Comparison of ENCODE assay signal across 8 cellular contexts in the genomic region with DNA sequence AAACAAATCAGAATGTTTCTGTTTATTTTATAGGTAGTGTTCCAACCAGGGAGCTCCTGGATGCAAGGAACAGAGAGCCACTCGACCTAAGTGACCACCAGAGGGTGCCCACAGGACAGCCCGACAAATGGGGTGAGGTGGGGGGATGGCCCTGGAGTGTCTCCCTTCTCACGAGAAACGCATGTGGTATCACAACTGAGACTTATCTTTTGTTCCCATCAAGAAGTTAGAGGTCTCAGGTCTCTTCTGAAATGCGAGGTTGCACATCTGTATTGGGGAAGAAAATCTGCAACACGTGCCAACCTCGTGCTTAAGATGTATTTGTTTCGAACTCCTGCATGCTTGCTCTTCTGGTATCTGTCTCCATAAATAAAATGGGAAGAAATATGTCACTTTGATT.
DNase-seq lines count a peak whose midpoint lies in the region; ATAC-seq and TF ChIP-seq lines count a peak whose summit lies in the region.

No MANE protein-coding gene starts in this region.

- POLR2A ChIA-PET in naive thymus-derived CD8-positive, alpha-beta T cell (lab: Charles Lee): no interaction called here

- DNase-seq in COR-L47 (lab: John Stamatoyannopoulos, UW) (peak; percentile 43), HFF-Myc (ENCODE audit: extremely low read depth, low read depth) (no peak), NCI-H774 (lab: John Stamatoyannopoulos, UW) (no peak)
- no peak for DNase-seq in activated T-helper 2 cell treated with anti-CD3 and anti-CD28 coated beads, Interferon-gamma antibody, Interleukin-2, Interleukin-4, amounts not matched to agents 10 μg/mL and 5 μg/mL and 100 μg/mL, durations not matched to agents 14 hours and 24 hours and 36 hours (ENCODE audit: low spot score)
- DNase-seq in naive thymus-derived CD8-positive, alpha-beta T cell: no peak

- intact Hi-C loops in activated T-helper 2 cell treated with anti-CD3 and anti-CD28 coated beads, Interferon-gamma antibody, Interleukin-2, Interleukin-4, amounts not matched to agents 10 μg/mL and 5 μg/mL and 100 μg/mL, durations not matched to agents 14 hours and 24 hours and 36 hours (cut with micrococcal nuclease): loop anchor here (1.0 kb wide), 1 partner anchor 221 kb away; no protein-coding TSS in a partner anchor

- peaks cover 2% of the 10 kb centered on the region for H3K36me3 Mint-ChIP-seq in activated T-helper 2 cell treated with anti-CD3 and anti-CD28 coated beads, Interferon-gamma antibody, Interleukin-2, Interleukin-4, amounts not matched to agents 10 μg/mL and 5 μg/mL and 100 μg/mL, durations not matched to agents 14 hours and 24 hours and 36 hours (ENCODE audit: low read depth)
- peaks cover 0 to 6% (median 0%) of the 10 kb centered on the region in 3 donors for H3K36me3 Mint-ChIP-seq in naive thymus-derived CD8-positive, alpha-beta T cell

- no peak overlapping the region for H3K27ac ChIP-seq in liver (ENCODE audit: low read depth in 1 of 2, low read length in 2 of 2)

- peak; percentile 80 to 91 for TF ChIP-seq RAD21 in liver (IDR thresholded peaks at IDR 0.05)

- H3K4me3 ChIP-seq in HFF-Myc (replicated peaks; ENCODE audit: low read depth, low read length) (no peak overlapping the region), liver (ENCODE audit: low read depth in 1 of 3, low read length in 3 of 3) (no peak overlapping the region)

- H3K36me3 ChIP-seq in liver (ENCODE audit: control insufficient read depth in 4 of 4, insufficient read depth in 3 of 4, low read depth in 1 of 4, low read length in 3 of 4): no peaks in the 10 kb centered on the region

- no peaks in the 10 kb centered on the region for H3K9me3 ChIP-seq in liver (ENCODE audit: control insufficient read depth in 4 of 4, low read length in 3 of 4)

- peaks cover 11% of the 10 kb centered on the region for H3K9me3 Mint-ChIP-seq in activated T-helper 2 cell treated with anti-CD3 and anti-CD28 coated beads, Interferon-gamma antibody, Interleukin-2, Interleukin-4, amounts not matched to agents 10 μg/mL and 5 μg/mL and 100 μg/mL, durations not matched to agents 14 hours and 24 hours and 36 hours
- H3K9me3 Mint-ChIP-seq in naive thymus-derived CD8-positive, alpha-beta T cell: peaks cover 0 to 14% (median 3%) of the 10 kb centered on the region in 9 donors

- ATAC-seq in HG03196 (IDR thresholded peaks at IDR 0.05; ENCODE audit: unreplicated experiment) (no peak), GM19023 (IDR thresholded peaks at IDR 0.05; ENCODE audit: unreplicated experiment) (no peak)
- no peak for ATAC-seq in naive thymus-derived CD8-positive, alpha-beta T cell

- H3K27me3 ChIP-seq in liver (ENCODE audit: control insufficient read depth in 4 of 4, insufficient read depth in 4 of 4, low read length in 3 of 4): no peaks in the 10 kb centered on the region

- TF ChIP-seq CTCF in HFF-Myc (IDR thresholded peaks at IDR 0.05; ENCODE audit: low read depth, low read length, missing control alignments) (peak; percentile 73), liver (IDR thresholded peaks at IDR 0.05; ENCODE audit: low read depth, low read length, missing input control) (peak; percentile 57)

- H3K27ac Mint-ChIP-seq in activated T-helper 2 cell treated with anti-CD3 and anti-CD28 coated beads, Interferon-gamma antibody, Interleukin-2, Interleukin-4, amounts not matched to agents 10 μg/mL and 5 μg/mL and 100 μg/mL, durations not matched to agents 14 hours and 24 hours and 36 hours: peak overlapping the region; percentile 18
- no peak overlapping the region for H3K27ac Mint-ChIP-seq in naive thymus-derived CD8-positive, alpha-beta T cell

- H3K4me1 ChIP-seq in liver (ENCODE audit: control insufficient read depth in 4 of 4, insufficient read depth in 4 of 4, low read length in 3 of 4): no peaks in the 10 kb centered on the region

- H3K4me3 Mint-ChIP-seq in activated T-helper 2 cell treated with anti-CD3 and anti-CD28 coated beads, Interferon-gamma antibody, Interleukin-2, Interleukin-4, amounts not matched to agents 10 μg/mL and 5 μg/mL and 100 μg/mL, durations not matched to agents 14 hours and 24 hours and 36 hours (ENCODE audit: low read depth): no peak overlapping the region
- H3K4me3 Mint-ChIP-seq in naive thymus-derived CD8-positive, alpha-beta T cell: no peak overlapping the region

- no peak overlapping the region for H3K9ac ChIP-seq in liver (ENCODE audit: low read depth in 1 of 2, low read length in 2 of 2)

- H3K4me1 Mint-ChIP-seq in activated T-helper 2 cell treated with anti-CD3 and anti-CD28 coated beads, Interferon-gamma antibody, Interleukin-2, Interleukin-4, amounts not matched to agents 10 μg/mL and 5 μg/mL and 100 μg/mL, durations not matched to agents 14 hours and 24 hours and 36 hours (ENCODE audit: low read depth): peaks cover 26% of the 10 kb centered on the region
- peaks cover 3 to 7% (median 3%) of the 10 kb centered on the region in 4 donors for H3K4me1 Mint-ChIP-seq in naive thymus-derived CD8-positive, alpha-beta T cell

- 34% methylated on average over 8 of the region's 8 CpGs for WGBS in liver

- peaks cover 1% of the 10 kb centered on the region for H3K27me3 Mint-ChIP-seq in activated T-helper 2 cell treated with anti-CD3 and anti-CD28 coated beads, Interferon-gamma antibody, Interleukin-2, Interleukin-4, amounts not matched to agents 10 μg/mL and 5 μg/mL and 100 μg/mL, durations not matched to agents 14 hours and 24 hours and 36 hours (ENCODE audit: low read depth)
- H3K27me3 Mint-ChIP-seq in naive thymus-derived CD8-positive, alpha-beta T cell: peaks cover 4 to 23% (median 17%) of the 10 kb centered on the region in 5 donors

TF ChIP-seq in liver, 16 proteins besides CTCF, POLR2A, EP300 and RAD21:
- TF ChIP-seq MAX (IDR thresholded peaks at IDR 0.05) (no peak), SP1 (IDR thresholded peaks at IDR 0.05) (no peak), NR2F2 (IDR thresholded peaks at IDR 0.05) (no peak), GABPA (IDR thresholded peaks at IDR 0.05 in 1 of 2, conservative IDR thresholded peaks at IDR 0.05 in 1 of 2) (no peak), EGR1 (IDR thresholded peaks at IDR 0.05; ENCODE audit: low read depth in 2 of 2) (no peak), FOXA2 (IDR thresholded peaks at IDR 0.05) (no peak), TAF1 (conservative IDR thresholded peaks at IDR 0.05) (no peak), ZBTB33 (IDR thresholded peaks at IDR 0.05) (no peak), HNF4A (conservative IDR thresholded peaks at IDR 0.05) (no peak), RXRA (IDR thresholded peaks at IDR 0.05) (no peak), FOXA1 (IDR thresholded peaks at IDR 0.05) (no peak), JUND (IDR thresholded peaks at IDR 0.05) (no peak)
- TF ChIP-seq, protein P1, sequence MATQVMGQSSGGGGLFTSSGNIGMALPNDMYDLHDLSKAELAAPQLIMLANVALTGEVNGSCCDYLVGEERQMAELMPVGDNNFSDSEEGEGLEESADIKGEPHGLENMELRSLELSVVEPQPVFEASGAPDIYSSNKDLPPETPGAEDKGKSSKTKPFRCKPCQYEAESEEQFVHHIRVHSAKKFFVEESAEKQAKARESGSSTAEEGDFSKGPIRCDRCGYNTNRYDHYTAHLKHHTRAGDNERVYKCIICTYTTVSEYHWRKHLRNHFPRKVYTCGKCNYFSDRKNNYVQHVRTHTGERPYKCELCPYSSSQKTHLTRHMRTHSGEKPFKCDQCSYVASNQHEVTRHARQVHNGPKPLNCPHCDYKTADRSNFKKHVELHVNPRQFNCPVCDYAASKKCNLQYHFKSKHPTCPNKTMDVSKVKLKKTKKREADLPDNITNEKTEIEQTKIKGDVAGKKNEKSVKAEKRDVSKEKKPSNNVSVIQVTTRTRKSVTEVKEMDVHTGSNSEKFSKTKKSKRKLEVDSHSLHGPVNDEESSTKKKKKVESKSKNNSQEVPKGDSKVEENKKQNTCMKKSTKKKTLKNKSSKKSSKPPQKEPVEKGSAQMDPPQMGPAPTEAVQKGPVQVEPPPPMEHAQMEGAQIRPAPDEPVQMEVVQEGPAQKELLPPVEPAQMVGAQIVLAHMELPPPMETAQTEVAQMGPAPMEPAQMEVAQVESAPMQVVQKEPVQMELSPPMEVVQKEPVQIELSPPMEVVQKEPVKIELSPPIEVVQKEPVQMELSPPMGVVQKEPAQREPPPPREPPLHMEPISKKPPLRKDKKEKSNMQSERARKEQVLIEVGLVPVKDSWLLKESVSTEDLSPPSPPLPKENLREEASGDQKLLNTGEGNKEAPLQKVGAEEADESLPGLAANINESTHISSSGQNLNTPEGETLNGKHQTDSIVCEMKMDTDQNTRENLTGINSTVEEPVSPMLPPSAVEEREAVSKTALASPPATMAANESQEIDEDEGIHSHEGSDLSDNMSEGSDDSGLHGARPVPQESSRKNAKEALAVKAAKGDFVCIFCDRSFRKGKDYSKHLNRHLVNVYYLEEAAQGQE (IDR thresholded peaks at IDR 0.05): no peak
